ENCODE assay signal across 8 cellular contexts in the genomic region with DNA sequence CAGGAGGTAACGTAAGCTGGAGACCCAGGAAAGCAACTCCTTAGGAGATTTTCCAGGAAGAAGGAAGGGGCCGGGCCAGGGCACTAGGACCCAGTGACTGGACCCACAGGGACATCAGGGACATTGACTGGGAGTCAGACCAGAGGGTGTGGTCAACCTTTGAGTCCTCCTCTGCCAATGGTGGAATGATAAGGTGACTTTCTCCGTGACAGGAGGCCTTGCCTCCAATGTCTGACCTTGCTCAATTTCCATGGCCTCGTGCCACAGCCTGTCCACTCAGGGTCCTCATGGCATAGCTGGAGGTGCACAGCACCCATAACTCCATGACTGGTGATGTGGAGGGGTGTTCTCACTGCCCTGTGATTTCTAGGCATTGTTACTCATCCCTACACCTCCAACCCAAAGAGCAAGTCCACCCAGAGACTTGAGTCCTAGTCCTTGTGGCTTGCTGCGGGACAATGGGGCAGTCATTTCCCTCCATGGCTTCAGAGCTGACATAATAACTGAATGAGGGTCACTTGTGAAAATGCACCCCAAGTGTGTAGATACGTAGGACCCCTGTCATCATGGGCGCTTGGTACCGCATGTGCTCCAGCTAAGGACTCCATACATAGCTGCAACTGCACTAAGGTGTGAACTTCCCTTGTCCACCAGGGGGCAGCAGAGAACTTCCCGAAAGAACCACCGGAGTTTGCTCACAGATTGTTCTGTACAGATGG. TPM values are rescaled to one million over a fixed set of nuclear protein-coding genes. Genes with fewer than 3 reads are reported as not detected.
DNase-seq lines count a peak whose midpoint lies in the region; ATAC-seq and TF ChIP-seq lines count a peak whose summit lies in the region.

No MANE protein-coding gene starts in this region.

- H3K9me2 ChIP-seq in GM23338 (ENCODE audit: insufficient read depth), result no peaks in the 10 kb centered on the region

- H3K79me2 ChIP-seq in GM23338 (replicated peaks; ENCODE audit: insufficient read depth), result no peaks in the 10 kb centered on the region

- intact Hi-C loops in activated T-helper 2 cell treated with anti-CD3 and anti-CD28 coated beads, Interferon-gamma antibody, Interleukin-2, Interleukin-4, amounts not matched to agents 10 μg/mL and 5 μg/mL and 100 μg/mL, durations not matched to agents 14 hours and 24 hours and 36 hours (cut with micrococcal nuclease), result no loop called here

- H3K4me3 ChIP-seq in GM23338, result no peak overlapping the region
- H3K4me3 ChIP-seq in MG63, result no peak overlapping the region
- no peak overlapping the region for H3K4me3 ChIP-seq in suprapubic skin

- H3K4me2 ChIP-seq in GM23338, result no peak overlapping the region

- DNase-seq in DMS79 treated with DMSO at 0.1 percent for 48 hours (lab: John Stamatoyannopoulos, UW) (peak; percentile 79), GM23338 (ENCODE audit: low spot score) (peak; percentile 96), MG63 (peak; percentile 74), SHP77 treated with DMSO at 0.1 percent for 48 hours (lab: John Stamatoyannopoulos, UW) (peak; percentile 14), foreskin keratinocyte (peak; percentile 41 to 68), nucleus accumbens (lab: John Stamatoyannopoulos, UW) (peak in 52 of 56 donors; percentile 22 to 94 (median 68)), suprapubic skin (ENCODE audit: low spot score in 2 of 2) (peak; percentile 93)
- peak; percentile 65 for DNase-seq in activated T-helper 2 cell treated with anti-CD3 and anti-CD28 coated beads, Interferon-gamma antibody, Interleukin-2, Interleukin-4, amounts not matched to agents 10 μg/mL and 5 μg/mL and 100 μg/mL, durations not matched to agents 14 hours and 24 hours and 36 hours (ENCODE audit: low spot score)

- TF ChIP-seq CTCF in GM23338 (conservative IDR thresholded peaks at IDR 0.05; ENCODE audit: low read depth in 2 of 2), result peak; percentile 86 to 96
- peak; percentile 94 for TF ChIP-seq CTCF in foreskin keratinocyte (conservative IDR thresholded peaks at IDR 0.05)
- peak; percentile 79 to 89 for TF ChIP-seq CTCF in suprapubic skin (IDR thresholded peaks at IDR 0.05)

- no peaks in the 10 kb centered on the region for H3K36me3 ChIP-seq in GM23338 (ENCODE audit: insufficient read depth)
- no peaks in the 10 kb centered on the region for H3K36me3 ChIP-seq in MG63
- no peaks in the 10 kb centered on the region for H3K36me3 ChIP-seq in suprapubic skin

- H3K9me3 Mint-ChIP-seq in GM23338, result no peaks in the 10 kb centered on the region
- H3K9me3 Mint-ChIP-seq in activated T-helper 2 cell treated with anti-CD3 and anti-CD28 coated beads, Interferon-gamma antibody, Interleukin-2, Interleukin-4, amounts not matched to agents 10 μg/mL and 5 μg/mL and 100 μg/mL, durations not matched to agents 14 hours and 24 hours and 36 hours, result no peaks in the 10 kb centered on the region

- H3F3A ChIP-seq in GM23338 (replicated peaks; ENCODE audit: low read depth), result no peaks in the 10 kb centered on the region

- H3K4me3 Mint-ChIP-seq in GM23338, result no peak overlapping the region
- H3K4me3 Mint-ChIP-seq in activated T-helper 2 cell treated with anti-CD3 and anti-CD28 coated beads, Interferon-gamma antibody, Interleukin-2, Interleukin-4, amounts not matched to agents 10 μg/mL and 5 μg/mL and 100 μg/mL, durations not matched to agents 14 hours and 24 hours and 36 hours (ENCODE audit: low read depth), result no peak overlapping the region

- H3K27ac Mint-ChIP-seq in GM23338, result no peak overlapping the region
- no peak overlapping the region for H3K27ac Mint-ChIP-seq in activated T-helper 2 cell treated with anti-CD3 and anti-CD28 coated beads, Interferon-gamma antibody, Interleukin-2, Interleukin-4, amounts not matched to agents 10 μg/mL and 5 μg/mL and 100 μg/mL, durations not matched to agents 14 hours and 24 hours and 36 hours

- no peak overlapping the region for H3K27ac ChIP-seq in GM23338 (ENCODE audit: low read depth)
- H3K27ac ChIP-seq in foreskin keratinocyte, result no peak overlapping the region
- no peak overlapping the region for H3K27ac ChIP-seq in suprapubic skin

- H3K4me1 ChIP-seq in GM23338 (ENCODE audit: insufficient read depth) (no peaks in the 10 kb centered on the region; the same call in 1 of the 2 replicates), foreskin keratinocyte (no peaks in the 10 kb centered on the region), suprapubic skin (peaks cover 9% of the 10 kb centered on the region)

- WGBS in suprapubic skin, result 43% methylated on average over 8 of the region's 10 CpGs

- 0 out of 3 replicates have a peak, but pooled peaks cover 2% of the 10 kb centered on the region for H3K4me1 Mint-ChIP-seq in GM23338
- no peaks in the 10 kb centered on the region for H3K4me1 Mint-ChIP-seq in activated T-helper 2 cell treated with anti-CD3 and anti-CD28 coated beads, Interferon-gamma antibody, Interleukin-2, Interleukin-4, amounts not matched to agents 10 μg/mL and 5 μg/mL and 100 μg/mL, durations not matched to agents 14 hours and 24 hours and 36 hours (ENCODE audit: low read depth)

- no peak for TF ChIP-seq EP300 in suprapubic skin (IDR thresholded peaks at IDR 0.05)

- H3K27me3 Mint-ChIP-seq in GM23338 (ENCODE audit: insufficient read depth, low read depth, poor library complexity), result peaks cover 15% of the 10 kb centered on the region
- no peaks in the 10 kb centered on the region for H3K27me3 Mint-ChIP-seq in activated T-helper 2 cell treated with anti-CD3 and anti-CD28 coated beads, Interferon-gamma antibody, Interleukin-2, Interleukin-4, amounts not matched to agents 10 μg/mL and 5 μg/mL and 100 μg/mL, durations not matched to agents 14 hours and 24 hours and 36 hours (ENCODE audit: low read depth)

- H4K20me1 ChIP-seq in GM23338 (replicated peaks; ENCODE audit: insufficient read depth), result no peaks in the 10 kb centered on the region

- peak; percentile 97 for ATAC-seq in GM23338
- peak; percentile 82 for ATAC-seq in foreskin keratinocyte

- H2AFZ ChIP-seq in GM23338, result no peak overlapping the region

- no peaks in the 10 kb centered on the region for H3K36me3 Mint-ChIP-seq in GM23338 (ENCODE audit: low read depth)
- H3K36me3 Mint-ChIP-seq in activated T-helper 2 cell treated with anti-CD3 and anti-CD28 coated beads, Interferon-gamma antibody, Interleukin-2, Interleukin-4, amounts not matched to agents 10 μg/mL and 5 μg/mL and 100 μg/mL, durations not matched to agents 14 hours and 24 hours and 36 hours (ENCODE audit: low read depth), result no peaks in the 10 kb centered on the region

- no peaks in the 10 kb centered on the region for H3K9me3 ChIP-seq in MG63
- no peaks in the 10 kb centered on the region for H3K9me3 ChIP-seq in suprapubic skin

- TF ChIP-seq POLR2A in suprapubic skin (IDR thresholded peaks at IDR 0.05), result no peak

- H3K27me3 ChIP-seq in GM23338 (ENCODE audit: insufficient read depth) (no peaks in the 10 kb centered on the region), MG63 (no peaks in the 10 kb centered on the region), foreskin keratinocyte (peaks cover 23% of the 10 kb centered on the region), suprapubic skin (peaks cover 7% of the 10 kb centered on the region)

TF ChIP-seq in GM23338, 12 proteins besides CTCF, POLR2A, EP300 and RAD21 (continues in another document):
- TF ChIP-seq ZNF114 (CRISPR knock-in tag; IDR thresholded peaks at IDR 0.05) (no peak), NANOG (IDR thresholded peaks at IDR 0.05; ENCODE audit: borderline replicate concordance) (no peak)

RNA-seq across cellular contexts. Expression of gene AMBP, which starts 4.1 kb away (rescaled TPM):
- 1.3 and 4.0 TPM in 2 replicates for total RNA-seq in GM23338 (2014; rRNA removed; shearing (Covaris generic))
- polyA plus RNA-seq in GM23338 (2016; fragmentation: Nextera tagmentation; extraction: Ambion mirVana) (1.6 and 2.0 TPM in 2 replicates), foreskin keratinocyte (not detected in 2 replicates)
- 0.26 TPM in 1 of 2 replicates, not detected in the other for total RNA-seq in MG63 (2014; rRNA removed; shearing (Covaris generic); ENCODE audit: low replicate concordance)
- not detected in 2 replicates for total RNA-seq in activated T-helper 2 cell treated with anti-CD3 and anti-CD28 coated beads, Interferon-gamma antibody, Interleukin-2, Interleukin-4, amounts not matched to agents 10 μg/mL and 5 μg/mL and 100 μg/mL, durations not matched to agents 14 hours and 24 hours and 36 hours
- total RNA-seq in foreskin keratinocyte (not detected in 2 replicates), suprapubic skin (1 to 10 TPM in 1 of 4 donors, not detected in 3; 3.6 TPM)

RNA-seq across cellular contexts. Expression of gene KIF12, which starts 16.9 kb away (rescaled TPM):
- 0.58 and 4.3 TPM in 2 replicates for total RNA-seq in GM23338 (2014; rRNA removed; shearing (Covaris generic))
- polyA plus RNA-seq in GM23338 (2016; fragmentation: Nextera tagmentation; extraction: Ambion mirVana) (4.2 and 4.7 TPM in 2 replicates), foreskin keratinocyte (1.7 and 2.4 TPM in 2 replicates)
- total RNA-seq in MG63 (2014; rRNA removed; shearing (Covaris generic); ENCODE audit: low replicate concordance), result not detected in 2 replicates
- total RNA-seq in activated T-helper 2 cell treated with anti-CD3 and anti-CD28 coated beads, Interferon-gamma antibody, Interleukin-2, Interleukin-4, amounts not matched to agents 10 μg/mL and 5 μg/mL and 100 μg/mL, durations not matched to agents 14 hours and 24 hours and 36 hours, result not detected in 2 replicates
- total RNA-seq in foreskin keratinocyte (0.85 and 3.1 TPM in 2 replicates), suprapubic skin (1 to 10 TPM; 1.1 to 3.1 (median 2.1) TPM)

Comparison
In these comparisons a context has a peak if more than half of its experiments do, and no peak if none do; other contexts are left out.
1. DNase-seq: peak in every context shown above with its lines; median percentile 96 in GM23338; 93 in suprapubic skin; 79 in DMS79 treated with DMSO at 0.1 percent for 48 hours; 74 in MG63; 68 in nucleus accumbens; 65 in activated T-helper 2 cell treated with anti-CD3 and anti-CD28 coated beads, Interferon-gamma antibody, Interleukin-2, Interleukin-4, amounts not matched to agents 10 μg/mL and 5 μg/mL and 100 μg/mL, durations not matched to agents 14 hours and 24 hours and 36 hours; 54 in foreskin keratinocyte; 14 in SHP77 treated with DMSO at 0.1 percent for 48 hours.